ENCODE assay signal across 1 cellular context in the genomic region with DNA sequence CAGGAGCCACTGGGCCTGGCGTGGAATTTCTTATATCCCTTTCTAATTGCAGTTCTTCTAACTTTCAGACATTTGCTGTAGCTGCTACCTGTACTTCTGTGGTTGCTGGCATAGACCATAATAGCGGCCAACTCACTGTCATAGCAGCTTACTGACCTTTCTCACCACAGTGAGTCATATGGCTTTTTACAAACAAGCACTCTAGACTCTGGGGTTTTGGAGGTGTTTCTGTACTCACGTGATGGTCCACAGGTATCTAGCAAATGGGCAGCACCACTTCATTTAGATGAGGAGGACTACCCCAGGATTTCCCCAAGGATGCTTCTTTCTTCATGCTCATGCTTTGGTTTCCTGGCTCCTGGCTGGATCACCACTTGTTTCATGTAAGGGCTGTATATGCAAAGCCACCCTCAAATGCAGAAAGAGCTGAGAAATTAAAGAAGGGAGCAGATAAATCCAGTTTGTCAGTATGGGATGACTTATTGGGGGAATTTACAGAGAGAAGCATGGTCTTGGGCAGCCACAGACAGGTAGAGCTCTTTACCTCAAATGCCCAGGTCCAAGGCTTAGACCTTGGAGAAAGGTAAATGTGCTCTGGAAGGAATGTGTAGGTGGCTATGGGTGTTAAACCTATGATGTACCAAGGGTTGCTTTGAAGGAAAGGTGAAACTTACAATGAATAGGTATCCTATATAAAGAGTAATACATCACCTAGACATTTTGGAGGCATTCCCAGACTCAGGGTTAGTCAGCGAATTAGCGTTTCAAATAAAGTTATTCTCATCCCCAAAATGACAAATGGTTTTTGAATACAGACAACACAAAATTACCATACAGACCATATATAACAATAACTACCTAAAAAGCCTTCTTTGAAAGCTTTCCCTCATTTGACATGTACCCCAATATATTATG.
TF ChIP-seq lines count a peak whose summit lies in the region.

No MANE protein-coding gene starts in this region.

TF ChIP-seq in K562, 482 proteins besides CTCF, POLR2A, EP300 and RAD21 (continued from another document and continues in another):
- TF ChIP-seq ZBTB40 (IDR thresholded peaks at IDR 0.05) (peak; percentile 92), ZBTB40 (CRISPR knock-in tag; IDR thresholded peaks at IDR 0.05) (0 out of 2 replicates have a peak, but pooled peaks have one; percentile 33), REST (CRISPR knock-in tag; IDR thresholded peaks at IDR 0.05; ENCODE audit: low read depth) (no peak), HMBOX1 (IDR thresholded peaks at IDR 0.05) (no peak), ZNF316 (IDR thresholded peaks at IDR 0.05) (peak; percentile 42; the same call in 1 of the 2 replicates), HMG20B (CRISPR knock-in tag; IDR thresholded peaks at IDR 0.05) (no peak), LCOR (CRISPR knock-in tag; IDR thresholded peaks at IDR 0.05) (0 out of 2 replicates have a peak, but pooled peaks have one; percentile 50), CBX2 (IDR thresholded peaks at IDR 0.05; ENCODE audit: insufficient read depth, low read length, poor library complexity, severe bottlenecking) (no peak), PBX2 (CRISPR knock-in tag; IDR thresholded peaks at IDR 0.05; ENCODE audit: low read depth) (no peak), PBX2 (tag; conservative IDR thresholded peaks at IDR 0.05; ENCODE audit: low read depth) (peak; percentile 84), TOE1 (IDR thresholded peaks at IDR 0.05; ENCODE audit: borderline replicate concordance) (0 out of 2 replicates have a peak, but pooled peaks have one; percentile 17), TOE1 (CRISPR knock-in tag; IDR thresholded peaks at IDR 0.05; ENCODE audit: borderline replicate concordance, low read depth) (no peak), MAFG (tag; conservative IDR thresholded peaks at IDR 0.05) (peak; percentile 36; the same call in 1 of the 2 replicates), MEIS2 (IDR thresholded peaks at IDR 0.05; ENCODE audit: partially characterized antibody) (peak; percentile 93)
- TF ChIP-seq, protein P1, sequence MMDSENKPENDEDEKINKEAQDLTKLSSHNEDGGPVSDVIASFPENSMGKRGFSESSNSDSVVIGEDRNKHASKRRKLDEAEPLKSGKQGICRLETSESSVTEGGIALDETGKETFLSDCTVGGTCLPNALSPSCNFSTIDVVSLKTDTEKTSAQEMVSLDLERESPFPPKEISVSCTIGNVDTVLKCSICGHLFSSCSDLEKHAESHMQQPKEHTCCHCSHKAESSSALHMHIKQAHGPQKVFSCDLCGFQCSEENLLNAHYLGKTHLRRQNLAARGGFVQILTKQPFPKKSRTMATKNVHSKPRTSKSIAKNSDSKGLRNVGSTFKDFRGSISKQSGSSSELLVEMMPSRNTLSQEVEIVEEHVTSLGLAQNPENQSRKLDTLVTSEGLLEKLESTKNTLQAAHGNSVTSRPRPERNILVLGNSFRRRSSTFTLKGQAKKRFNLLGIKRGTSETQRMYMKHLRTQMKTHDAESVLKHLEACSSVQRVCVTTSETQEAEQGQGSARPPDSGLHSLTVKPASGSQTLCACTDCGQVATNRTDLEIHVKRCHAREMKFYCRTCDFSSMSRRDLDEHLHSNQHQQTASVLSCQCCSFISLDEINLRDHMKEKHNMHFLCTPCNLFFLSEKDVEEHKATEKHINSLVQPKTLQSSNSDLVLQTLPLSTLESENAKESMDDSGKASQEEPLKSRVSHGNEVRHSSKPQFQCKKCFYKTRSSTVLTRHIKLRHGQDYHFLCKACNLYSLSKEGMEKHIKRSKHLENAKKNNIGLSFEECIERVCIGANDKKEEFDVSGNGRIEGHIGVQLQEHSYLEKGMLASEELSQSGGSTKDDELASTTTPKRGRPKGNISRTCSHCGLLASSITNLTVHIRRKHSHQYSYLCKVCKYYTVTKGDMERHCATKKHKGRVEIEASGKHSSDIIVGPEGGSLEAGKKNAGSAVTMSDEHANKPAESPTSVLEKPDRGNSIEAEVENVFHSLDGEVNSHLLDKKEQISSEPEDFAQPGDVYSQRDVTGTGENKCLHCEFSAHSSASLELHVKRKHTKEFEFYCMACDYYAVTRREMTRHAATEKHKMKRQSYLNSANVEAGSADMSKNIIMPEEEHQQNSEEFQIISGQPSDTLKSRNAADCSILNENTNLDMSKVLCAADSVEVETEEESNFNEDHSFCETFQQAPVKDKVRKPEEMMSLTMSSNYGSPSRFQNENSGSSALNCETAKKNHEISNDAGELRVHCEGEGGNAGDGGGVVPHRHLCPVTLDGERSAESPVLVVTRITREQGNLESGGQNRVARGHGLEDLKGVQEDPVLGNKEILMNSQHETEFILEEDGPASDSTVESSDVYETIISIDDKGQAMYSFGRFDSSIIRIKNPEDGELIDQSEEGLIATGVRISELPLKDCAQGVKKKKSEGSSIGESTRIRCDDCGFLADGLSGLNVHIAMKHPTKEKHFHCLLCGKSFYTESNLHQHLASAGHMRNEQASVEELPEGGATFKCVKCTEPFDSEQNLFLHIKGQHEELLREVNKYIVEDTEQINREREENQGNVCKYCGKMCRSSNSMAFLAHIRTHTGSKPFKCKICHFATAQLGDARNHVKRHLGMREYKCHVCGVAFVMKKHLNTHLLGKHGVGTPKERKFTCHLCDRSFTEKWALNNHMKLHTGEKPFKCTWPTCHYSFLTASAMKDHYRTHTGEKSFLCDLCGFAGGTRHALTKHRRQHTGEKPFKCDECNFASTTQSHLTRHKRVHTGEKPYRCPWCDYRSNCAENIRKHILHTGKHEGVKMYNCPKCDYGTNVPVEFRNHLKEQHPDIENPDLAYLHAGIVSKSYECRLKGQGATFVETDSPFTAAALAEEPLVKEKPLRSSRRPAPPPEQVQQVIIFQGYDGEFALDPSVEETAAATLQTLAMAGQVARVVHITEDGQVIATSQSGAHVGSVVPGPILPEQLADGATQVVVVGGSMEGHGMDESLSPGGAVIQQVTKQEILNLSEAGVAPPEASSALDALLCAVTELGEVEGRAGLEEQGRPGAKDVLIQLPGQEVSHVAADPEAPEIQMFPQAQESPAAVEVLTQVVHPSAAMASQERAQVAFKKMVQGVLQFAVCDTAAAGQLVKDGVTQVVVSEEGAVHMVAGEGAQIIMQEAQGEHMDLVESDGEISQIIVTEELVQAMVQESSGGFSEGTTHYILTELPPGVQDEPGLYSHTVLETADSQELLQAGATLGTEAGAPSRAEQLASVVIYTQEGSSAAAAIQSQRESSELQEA (IDR thresholded peaks at IDR 0.05; ENCODE audit: low read depth): no peak
- TF ChIP-seq, protein P2, sequence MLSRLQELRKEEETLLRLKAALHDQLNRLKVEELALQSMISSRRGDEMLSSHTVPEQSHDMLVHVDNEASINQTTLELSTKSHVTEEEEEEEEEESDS (CRISPR knock-in tag; IDR thresholded peaks at IDR 0.05): no peak
- TF ChIP-seq, protein P3, sequence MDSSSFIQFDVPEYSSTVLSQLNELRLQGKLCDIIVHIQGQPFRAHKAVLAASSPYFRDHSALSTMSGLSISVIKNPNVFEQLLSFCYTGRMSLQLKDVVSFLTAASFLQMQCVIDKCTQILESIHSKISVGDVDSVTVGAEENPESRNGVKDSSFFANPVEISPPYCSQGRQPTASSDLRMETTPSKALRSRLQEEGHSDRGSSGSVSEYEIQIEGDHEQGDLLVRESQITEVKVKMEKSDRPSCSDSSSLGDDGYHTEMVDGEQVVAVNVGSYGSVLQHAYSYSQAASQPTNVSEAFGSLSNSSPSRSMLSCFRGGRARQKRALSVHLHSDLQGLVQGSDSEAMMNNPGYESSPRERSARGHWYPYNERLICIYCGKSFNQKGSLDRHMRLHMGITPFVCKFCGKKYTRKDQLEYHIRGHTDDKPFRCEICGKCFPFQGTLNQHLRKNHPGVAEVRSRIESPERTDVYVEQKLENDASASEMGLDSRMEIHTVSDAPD (CRISPR knock-in tag; IDR thresholded peaks at IDR 0.05): no peak
